In genomic region chr16:48384305-48384981, GRCh38 we compare ENCODE assay signal across 8 cellular contexts. TPM values are rescaled to one million over a fixed set of nuclear protein-coding genes. Genes with fewer than 3 reads are reported as not detected.
DNase-seq lines count a peak whose midpoint lies in the region; ATAC-seq and TF ChIP-seq lines count a peak whose summit lies in the region.

No MANE protein-coding gene starts in this region.

- POLR2A ChIA-PET in HEK293 (lab: Yijun Ruan, JAX), result interaction anchor here (3.6 kb wide), 1 partner anchor 18 kb away, joined by 31 read pairs; no protein-coding TSS in a partner anchor
- POLR2A ChIA-PET in activated CD8-positive, alpha-beta T cell treated with anti-CD3 and anti-CD28 coated beads, Interleukin-2, amount 10 ng/mL, durations not matched to agents 7 days and 5 days (lab: Charles Lee), result interaction anchor here (1.9 kb wide), 1 partner anchor 18 kb away, joined by 14 read pairs; no protein-coding TSS in a partner anchor

- peak overlapping the region; percentile 88 for H3K4me3 Mint-ChIP-seq in activated CD8-positive, alpha-beta T cell treated with anti-CD3 and anti-CD28 coated beads, Interleukin-2, amount 10 ng/mL, durations not matched to agents 7 days and 5 days
- H3K4me3 Mint-ChIP-seq in endothelial cell (ENCODE audit: unreplicated experiment), result peak overlapping the region; percentile 99

- ATAC-seq in activated CD8-positive, alpha-beta T cell treated with anti-CD3 and anti-CD28 coated beads, Interleukin-2, amount 10 ng/mL, durations not matched to agents 7 days and 5 days, result peak; percentile 54

- no peaks in the 10 kb centered on the region for H3K27me3 ChIP-seq in thymus (ENCODE audit: control insufficient read depth, insufficient read depth)

- H3K4me3 ChIP-seq in HEK293 (ENCODE audit: low read depth, low read length), result peak overlapping the region; percentile 84
- peak overlapping the region; percentile 83 for H3K4me3 ChIP-seq in mesodermal cell (ENCODE audit: extremely low read depth, insufficient read depth, low read length, poor library complexity, severe bottlenecking)
- H3K4me3 ChIP-seq in thymus (ENCODE audit: low read length), result peak overlapping the region; percentile 95

- peak overlapping the region; percentile 78 for H3K27ac Mint-ChIP-seq in activated CD8-positive, alpha-beta T cell treated with anti-CD3 and anti-CD28 coated beads, Interleukin-2, amount 10 ng/mL, durations not matched to agents 7 days and 5 days
- peak overlapping the region; percentile 99 for H3K27ac Mint-ChIP-seq in endothelial cell (ENCODE audit: unreplicated experiment)

- DNase-seq in stimulated activated CD4-positive, alpha-beta T cell treated with anti-CD3 and anti-CD28 coated beads, Interleukin-2, amount 100 ng/mL, for 24 hours, result peak; percentile 35 to 42
- no peak for DNase-seq in stimulated activated CD4-positive, alpha-beta T cell treated with anti-CD3 and anti-CD28 coated beads, Interleukin-1b, Interleukin-23, amount 100 ng/mL, for 48 hours
- DNase-seq in M059J (ENCODE audit: low read depth) (peak; percentile 62), endothelial cell (ENCODE audit: low spot score) (peak; percentile 74)
- peak; percentile 37 for DNase-seq in activated CD8-positive, alpha-beta T cell treated with anti-CD3 and anti-CD28 coated beads, Interleukin-2, amount 10 ng/mL, durations not matched to agents 7 days and 5 days

- CTCF ChIA-PET in HEK293 (lab: Yijun Ruan, JAX), result interaction anchor here (1.2 kb wide), 1 partner anchor 238 kb away, joined by 5 read pairs; no protein-coding TSS in a partner anchor
- CTCF ChIA-PET in activated CD8-positive, alpha-beta T cell treated with anti-CD3 and anti-CD28 coated beads, Interleukin-2, amount 10 ng/mL, durations not matched to agents 7 days and 5 days (lab: Charles Lee), result interaction anchor here (1.0 to 2.6 kb wide), 6 partner anchors 19 to 246 kb away, joined by 3 to 17 read pairs (median 5); no protein-coding TSS in a partner anchor

- peaks cover 24% of the 10 kb centered on the region for H3K4me1 Mint-ChIP-seq in activated CD8-positive, alpha-beta T cell treated with anti-CD3 and anti-CD28 coated beads, Interleukin-2, amount 10 ng/mL, durations not matched to agents 7 days and 5 days (ENCODE audit: low read depth)
- peaks cover 41% of the 10 kb centered on the region for H3K4me1 Mint-ChIP-seq in endothelial cell (ENCODE audit: unreplicated experiment)

- H3K27ac ChIP-seq in HEK293 (ENCODE audit: extremely low read depth, low read depth, low read length) (peak overlapping the region; percentile 98), mesodermal cell (ENCODE audit: low read depth, low read length, severe bottlenecking) (peak overlapping the region; percentile 99), thymus (ENCODE audit: low read depth) (peak overlapping the region; percentile 94)

- TF ChIP-seq CTCF in HEK293 (tag by site-specific recombination; IDR thresholded peaks at IDR 0.05), result no peak
- no peak for TF ChIP-seq CTCF in endothelial cell (IDR thresholded peaks at IDR 0.05; ENCODE audit: unreplicated experiment)

- H3K4me1 ChIP-seq in HEK293 (ENCODE audit: control insufficient read depth, insufficient read depth, low read length) (peaks cover 8% of the 10 kb centered on the region; the same call in 1 of the 2 replicates), mesodermal cell (ENCODE audit: control insufficient read depth, insufficient read depth, low read length, poor library complexity, severe bottlenecking) (no peaks in the 10 kb centered on the region), thymus (ENCODE audit: control insufficient read depth, insufficient read depth, low read length) (peaks cover 8% of the 10 kb centered on the region)

- WGBS in mesodermal cell (ENCODE audit: insufficient coverage in 2 of 2), 2 experiments, result 1% methylated on average over 22 to 24 of the region's 72 CpGs
- WGBS in thymus, result 1% methylated on average over 72 of the region's 72 CpGs

- no peaks in the 10 kb centered on the region for H3K27me3 Mint-ChIP-seq in activated CD8-positive, alpha-beta T cell treated with anti-CD3 and anti-CD28 coated beads, Interleukin-2, amount 10 ng/mL, durations not matched to agents 7 days and 5 days (ENCODE audit: low read depth)
- H3K27me3 Mint-ChIP-seq in endothelial cell (ENCODE audit: unreplicated experiment), result peaks cover 13% of the 10 kb centered on the region

- H3K9me3 ChIP-seq in HEK293 (ENCODE audit: control insufficient read depth, insufficient read depth, low read depth, low read length), result no peaks in the 10 kb centered on the region
- no peaks in the 10 kb centered on the region for H3K9me3 ChIP-seq in mesodermal cell (ENCODE audit: control insufficient read depth, low read length)
- no peaks in the 10 kb centered on the region for H3K9me3 ChIP-seq in thymus (ENCODE audit: control insufficient read depth)

- no peaks in the 10 kb centered on the region for H3K36me3 Mint-ChIP-seq in activated CD8-positive, alpha-beta T cell treated with anti-CD3 and anti-CD28 coated beads, Interleukin-2, amount 10 ng/mL, durations not matched to agents 7 days and 5 days (ENCODE audit: low read depth)
- H3K36me3 Mint-ChIP-seq in endothelial cell (ENCODE audit: low read depth, unreplicated experiment), result peaks cover 10% of the 10 kb centered on the region

- no peaks in the 10 kb centered on the region; a peak in 1 of 3 replicates for H3K36me3 ChIP-seq in HEK293 (ENCODE audit: control insufficient read depth in 2 of 2, insufficient read depth in 1 of 2, low read length in 2 of 2)
- no peaks in the 10 kb centered on the region for H3K36me3 ChIP-seq in mesodermal cell (ENCODE audit: control insufficient read depth, insufficient read depth, low read length)
- peaks cover 2% of the 10 kb centered on the region for H3K36me3 ChIP-seq in thymus (ENCODE audit: control insufficient read depth, insufficient read depth)

- no peaks in the 10 kb centered on the region for H3K9me3 Mint-ChIP-seq in activated CD8-positive, alpha-beta T cell treated with anti-CD3 and anti-CD28 coated beads, Interleukin-2, amount 10 ng/mL, durations not matched to agents 7 days and 5 days (ENCODE audit: insufficient read depth)
- no peaks in the 10 kb centered on the region for H3K9me3 Mint-ChIP-seq in endothelial cell (ENCODE audit: unreplicated experiment)

TF ChIP-seq in HEK293, 187 proteins besides CTCF, POLR2A, EP300 and RAD21:
- no peak for TF ChIP-seq ZSCAN4 (tag by site-specific recombination; IDR thresholded peaks at IDR 0.05)
- no peak for TF ChIP-seq ZNF501 (tag by site-specific recombination; IDR thresholded peaks at IDR 0.05)
- TF ChIP-seq ZNF335 (tag by site-specific recombination; conservative IDR thresholded peaks at IDR 0.05), result peak; percentile 80
- 0 out of 2 replicates have a peak, but pooled peaks have one; percentile 7 for TF ChIP-seq ZBTB20 (tag by site-specific recombination; IDR thresholded peaks at IDR 0.05)
- TF ChIP-seq ZBTB26 (tag by site-specific recombination; optimal IDR thresholded peaks at IDR 0.05), result peak; percentile 28
- no peak for TF ChIP-seq SCRT1 (tag by site-specific recombination; IDR thresholded peaks at IDR 0.05; ENCODE audit: borderline replicate concordance)
- TF ChIP-seq ZNF561 (tag by site-specific recombination; IDR thresholded peaks at IDR 0.05; ENCODE audit: borderline replicate concordance), result no peak

RNA-seq across cellular contexts. Expression of gene SIAH1, which starts 0.8 kb away (rescaled TPM):
- total RNA-seq in M059J (2014; rRNA removed; shearing (Covaris generic)), result 27.0 and 28.8 TPM in 2 replicates
- total RNA-seq in activated CD8-positive, alpha-beta T cell treated with anti-CD3 and anti-CD28 coated beads, Interleukin-2, amount 10 ng/mL, durations not matched to agents 7 days and 5 days, result 10 to 100 TPM; 14.9 to 15.6 TPM
- 34.2 TPM for total RNA-seq in endothelial cell (ENCODE audit: unreplicated experiment)
- polyA plus RNA-seq in mesodermal cell (2013, experiment 1 of 2), result 31.1 TPM
- 30.0 TPM for polyA plus RNA-seq in mesodermal cell (2013, experiment 2 of 2)
- 31.1 TPM for polyA plus RNA-seq in thymus
